Comparison of ENCODE assay signal across 17 cellular contexts in the genomic region with DNA sequence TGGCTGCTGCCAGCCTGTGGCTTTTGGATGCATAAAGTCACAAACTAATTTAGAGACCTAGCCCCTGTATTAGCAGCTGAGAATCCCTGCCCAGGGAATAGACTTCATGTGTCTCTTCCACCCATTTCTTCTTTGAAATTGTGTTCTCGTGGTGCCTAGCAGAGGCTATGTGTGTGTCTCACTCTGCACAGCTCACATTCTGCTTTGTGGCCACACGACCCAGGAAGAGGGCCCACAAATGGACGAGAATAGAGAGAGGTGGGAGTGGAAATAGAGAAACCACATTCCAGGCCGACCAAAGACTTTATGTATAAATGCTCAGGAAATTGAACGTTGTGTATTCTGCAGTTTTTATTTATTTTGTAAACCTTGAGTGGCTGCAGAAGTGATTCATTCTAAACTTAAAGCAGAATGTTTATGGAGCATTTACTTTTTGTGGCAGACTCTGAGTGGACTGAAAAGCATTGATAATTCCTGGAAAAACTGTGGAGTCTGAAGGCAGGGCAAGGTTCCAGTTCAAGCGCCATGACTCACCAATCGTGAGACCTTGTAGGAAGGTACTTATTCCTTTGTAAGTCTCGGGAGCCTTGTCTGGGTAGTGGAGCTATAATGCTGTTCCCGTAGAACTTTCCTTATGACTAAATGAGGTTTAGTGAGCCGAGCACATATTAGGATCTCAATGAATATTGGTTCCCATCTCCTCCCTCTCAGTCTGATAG. TPM values are rescaled to one million over a fixed set of nuclear protein-coding genes. Genes with fewer than 3 reads are reported as not detected.
DNase-seq lines count a peak whose midpoint lies in the region; TF ChIP-seq lines count a peak whose summit lies in the region.
"Had no signal": no experiment of that assay in that cellular context is flagged by ENCODE, and none has a peak within 500 bp of the region (broad histone marks: within the 10 kb centered on the region; RNA-seq: fewer than 3 reads in every experiment).

No MANE protein-coding gene starts in this region.

- peak overlapping the region; percentile 48 for H3K4me2 ChIP-seq in Loucy (ENCODE audit: low read depth, low read length, poor library complexity, severe bottlenecking)

- H3K4me3 ChIP-seq in Loucy (ENCODE audit: low read length, poor library complexity, severe bottlenecking) (peak overlapping the region; percentile 21), mesodermal cell (ENCODE audit: extremely low read depth, insufficient read depth, low read length, poor library complexity, severe bottlenecking) (no peak overlapping the region), H7 (ENCODE audit: insufficient read depth, low read depth, low read length) (no peak overlapping the region)
- H3K4me3 ChIP-seq: psoas muscle had no signal

- H2AFZ ChIP-seq in Loucy (ENCODE audit: low read length): peak overlapping the region; percentile 63

- peaks cover 16% of the 10 kb centered on the region for H3K4me1 ChIP-seq in Loucy (ENCODE audit: insufficient read depth, low read length, poor library complexity, severe bottlenecking)
- H3K4me1 ChIP-seq in mesodermal cell (ENCODE audit: control insufficient read depth, insufficient read depth, low read length, poor library complexity, severe bottlenecking): peaks cover 38% of the 10 kb centered on the region

- in situ Hi-C loops in KBM-7 (cut with MboI; ENCODE audit: low pct_unique_long_range_greater_than_20kb, low sequenced_read_pairs): no loop called here

- no peaks in the 10 kb centered on the region for H3K79me2 ChIP-seq in Loucy (ENCODE audit: insufficient read depth, low read length)

- H3K9ac ChIP-seq in Loucy (ENCODE audit: low read depth, low read length, poor library complexity, severe bottlenecking): peak overlapping the region; percentile 0

- no peaks in the 10 kb centered on the region for H3F3A ChIP-seq in Loucy (ENCODE audit: low read depth)

- no peaks in the 10 kb centered on the region for H4K20me1 ChIP-seq in Loucy (ENCODE audit: insufficient read depth, low read length, poor library complexity, severe bottlenecking)

- H3K9me3 ChIP-seq in Loucy (ENCODE audit: insufficient read depth, low read depth, low read length): no peaks in the 10 kb centered on the region
- no peaks in the 10 kb centered on the region for H3K9me3 ChIP-seq in mesodermal cell (ENCODE audit: control insufficient read depth, low read length)
- H3K9me3 ChIP-seq: psoas muscle had no signal

- no peaks in the 10 kb centered on the region for H3K9me2 ChIP-seq in Loucy (replicated peaks; ENCODE audit: low read depth, low read length)

- no peaks in the 10 kb centered on the region for H3K36me3 ChIP-seq in Loucy (ENCODE audit: insufficient read depth, low read length)
- H3K36me3 ChIP-seq in mesodermal cell (ENCODE audit: control insufficient read depth, insufficient read depth, low read length): no peaks in the 10 kb centered on the region
- H3K36me3 ChIP-seq in H7 (replicated peaks; ENCODE audit: control insufficient read depth, insufficient read depth, low read length): no peaks in the 10 kb centered on the region

- peak overlapping the region; percentile 71 for H3K27ac ChIP-seq in mesodermal cell (ENCODE audit: low read depth, low read length, severe bottlenecking)

- H3K27me3 ChIP-seq in Loucy (ENCODE audit: insufficient read depth, low read length, poor library complexity, severe bottlenecking) (no peaks in the 10 kb centered on the region), H7 (ENCODE audit: control insufficient read depth, insufficient read depth, low read length) (peaks cover 1% of the 10 kb centered on the region; the same call in 1 of the 2 replicates)

- DNase-seq in EL: peak; percentile 16
- DNase-seq in dermis blood vessel endothelial cell: peak; percentile 48
- no peak for DNase-seq in HK-2 (ENCODE audit: unreplicated experiment)
- no peak for DNase-seq in KBM-7
- DNase-seq in kidney glomerular epithelial cell (lab: John Stamatoyannopoulos, UW): no peak
- DNase-seq in H7: no peak
- DNase-seq: activated CD4-positive, alpha-beta T cell treated with anti-CD3 and anti-CD28 coated beads for 48 hours; activated naive CD4-positive, alpha-beta T cell treated with anti-CD3 and anti-CD28 coated beads, Interleukin-2, amount 50 U/mL, for 16 hours; activated T-cell treated with anti-CD3 and anti-CD28 coated beads for 4 hours; Calu3; glutamatergic neuron; Kasumi-1; naive thymus-derived CD8-positive, alpha-beta T cell; psoas muscle; T1000 had no signal

- TF ChIP-seq CTCF in Loucy (conservative IDR thresholded peaks at IDR 0.05; ENCODE audit: low read length): no peak

- WGBS in mesodermal cell (ENCODE audit: insufficient coverage in 2 of 2), 2 experiments: 81 to 88% methylated on average over 7 to 8 of the region's 10 CpGs

RNA-seq across cellular contexts. Expression of a gene that starts 9.1 kb away (rescaled TPM):
- total RNA-seq in dermis blood vessel endothelial cell: 0.05 TPM in 1 of 2 replicates, not detected in the other
- 15.9 TPM for polyA plus RNA-seq in mesodermal cell (2013, experiment 1 of 2)
- 11.1 TPM for polyA plus RNA-seq in mesodermal cell (2013, experiment 2 of 2)
- 10.9 and 15.5 TPM in 2 replicates for total RNA-seq in H7 (2014; rRNA removed; shearing (Covaris generic))

Comparison
In these comparisons a context has a peak if more than half of its experiments do, and no peak if none do; other contexts are left out.
1. DNase-seq: peak in EL (single experiment) and dermis blood vessel endothelial cell (single experiment); none in HK-2 (single experiment), KBM-7 (single experiment), kidney glomerular epithelial cell (single experiment) and H7 (single experiment).
2. RNA of a gene that starts 9.1 kb away (total RNA-seq): 10.9 to 15.5 TPM in H7; 0.05 TPM in dermis blood vessel endothelial cell; every median in the first group is over 10 times any median in the second.